ENCODE assay signal across 19 cellular contexts in genomic region chr1:155990340-155990739, GRCh38. TPM values are rescaled to one million over a fixed set of nuclear protein-coding genes. Genes with fewer than 3 reads are reported as not detected.
DNase-seq lines count a peak whose midpoint lies in the region; ATAC-seq, FAIRE-seq and TF ChIP-seq lines count a peak whose summit lies in the region.
"Had no signal": no experiment of that assay in that cellular context is flagged by ENCODE, and none has a peak within 500 bp of the region (broad histone marks: within the 10 kb centered on the region; RNA-seq: fewer than 3 reads in every experiment).

No MANE protein-coding gene starts in this region.

- CTCF ChIA-PET in IMR-90 (lab: Yijun Ruan, JAX): interaction anchor here (0.6 to 1.3 kb wide), 4 partner anchors 28 to 96 kb away, joined by 3 to 12 read pairs (median 8); no protein-coding TSS in a partner anchor
- CTCF ChIA-PET in GM12878 (lab: Yijun Ruan, JAX): interaction anchor here (0.7 to 7.3 kb wide), 37 partner anchors 11 to 379 kb away, joined by 3 to 176 read pairs (median 4); partner anchors contain the start of genes ARHGEF2, KHDC4, RXFP4 and SSR2

- TF ChIP-seq POLR2A in IMR-90 (IDR thresholded peaks at IDR 0.05; ENCODE audit: low read depth, low read length): no peak
- TF ChIP-seq POLR2A in GM12878 (IDR thresholded peaks at IDR 0.05; ENCODE audit: low read depth, low read length): no peak

- H3K27me3 Mint-ChIP-seq in neural crest cell (ENCODE audit: low read depth) (no peaks in the 10 kb centered on the region), endothelial cell (ENCODE audit: unreplicated experiment) (peaks cover 2% of the 10 kb centered on the region)
- H3K27me3 Mint-ChIP-seq: CD4-positive, alpha-beta memory T cell had no signal

- WGBS in IMR-90 (ENCODE audit: extremely low coverage in 2 of 2, insufficient read length in 1 of 2), 2 experiments: no CpG with 5 or more reads among the region's 3 CpGs
- 40% methylated on average over 3 of the region's 3 CpGs for WGBS in GM12878 (ENCODE audit: insufficient coverage, insufficient replicate concordance, low lambda C conversion rate, missing lambda C conversion rate)
- WGBS in small intestine, 3 donors: 83 to 93% (median 84%) methylated on average over 3 of the region's 3 CpGs

- no peak overlapping the region for H4K8ac ChIP-seq in IMR-90 (ENCODE audit: low read depth in 2 of 2, low read length in 2 of 2)

- 0 out of 2 replicates have a peak overlapping the region, but pooled peaks have one; percentile 33 for H3K9ac ChIP-seq in BLaER1
- no peak overlapping the region for H3K9ac ChIP-seq in IMR-90 (ENCODE audit: low read depth, low read length)
- no peak overlapping the region for H3K9ac ChIP-seq in GM12878 (ENCODE audit: control insufficient read depth, insufficient read depth, low read length)

- H3K27me3 ChIP-seq in BLaER1: no peaks in the 10 kb centered on the region
- no peaks in the 10 kb centered on the region for H3K27me3 ChIP-seq in IMR-90 (ENCODE audit: control insufficient read depth, insufficient read depth, low read length)
- no peaks in the 10 kb centered on the region for H3K27me3 ChIP-seq in GM12878 (replicated peaks in 1 of 2; ENCODE audit: control insufficient read depth in 2 of 2, insufficient read depth in 2 of 2, low read length in 1 of 2)
- H3K27me3 ChIP-seq in small intestine (ENCODE audit: control insufficient read depth in 2 of 2, insufficient read depth in 2 of 2, low read length in 2 of 2): no peaks in the 10 kb centered on the region
- no peaks in the 10 kb centered on the region for H3K27me3 ChIP-seq in osteoblast (ENCODE audit: insufficient read depth, low read length)

- H3K4me3 ChIP-seq in BLaER1 (no peak overlapping the region), IMR-90 (ENCODE audit: insufficient read depth, low read depth, low read length) (no peak overlapping the region), GM12878 (no peak overlapping the region), small intestine (ENCODE audit: low read depth in 1 of 2, low read length in 2 of 2) (no peak overlapping the region), osteoblast (ENCODE audit: insufficient read depth, low read length) (no peak overlapping the region)
- H3K4me3 ChIP-seq: A549 had no signal

- TF ChIP-seq CTCF in IMR-90 (conservative IDR thresholded peaks at IDR 0.05; ENCODE audit: low read depth, low read length) (no peak), GM12878 (IDR thresholded peaks at IDR 0.05 in 2 of 3, conservative IDR thresholded peaks at IDR 0.05 in 1 of 3; ENCODE audit: control insufficient read depth in 2 of 3, extremely low read depth in 1 of 3, insufficient read depth in 1 of 3, low read depth in 3 of 3, low read length in 3 of 3) (no peak), neural crest cell (conservative IDR thresholded peaks at IDR 0.05) (no peak), osteoblast (IDR thresholded peaks at IDR 0.05; ENCODE audit: extremely low read depth, low read depth, low read length) (no peak), endothelial cell (IDR thresholded peaks at IDR 0.05; ENCODE audit: unreplicated experiment) (no peak)

- BruUV-seq in IMR-90 (replicated peaks; lab: Mats Ljungman, UMichigan) (no TSS peak), GM12878 (replicated peaks; lab: Mats Ljungman, UMichigan) (no TSS peak)

- H3K9me1 ChIP-seq in IMR-90 (ENCODE audit: insufficient read depth, low read length): no peaks in the 10 kb centered on the region; the same call in 1 of the 2 replicates

- H2BK5ac ChIP-seq in IMR-90 (ENCODE audit: low read depth, low read length, poor library complexity, severe bottlenecking): no peak overlapping the region

- RAD21 ChIA-PET in GM12878 (lab: Charles Lee; ENCODE audit: unreplicated experiment): interaction anchor here (0.9 to 4.9 kb wide), 20 partner anchors 11 to 246 kb away, joined by 3 to 143 read pairs (median 4); partner anchors contain the start of genes ARHGEF2, KHDC4, RXFP4 and SSR2

- no peak overlapping the region for H2AFZ ChIP-seq in IMR-90 (replicated peaks; ENCODE audit: low read length, poor library complexity)
- no peak overlapping the region; the same call in 1 of the 2 replicates for H2AFZ ChIP-seq in GM12878 (ENCODE audit: control insufficient read depth, low read depth, low read length)
- H2AFZ ChIP-seq in osteoblast (ENCODE audit: low read length): no peak overlapping the region

- H3K9me3 Mint-ChIP-seq in neural crest cell: no peaks in the 10 kb centered on the region
- no peaks in the 10 kb centered on the region for H3K9me3 Mint-ChIP-seq in endothelial cell (ENCODE audit: unreplicated experiment)
- H3K9me3 Mint-ChIP-seq: CD4-positive, alpha-beta memory T cell; HFFc6; IgD-negative memory B cell had no signal

- H3K18ac ChIP-seq in IMR-90 (ENCODE audit: low read depth, low read length): no peak overlapping the region

- peaks cover 36% of the 10 kb centered on the region for H3K4me1 ChIP-seq in BLaER1
- peaks cover 8% of the 10 kb centered on the region for H3K4me1 ChIP-seq in IMR-90 (ENCODE audit: control insufficient read depth, insufficient read depth, low read length)
- H3K4me1 ChIP-seq in GM12878 (ENCODE audit: control insufficient read depth, insufficient read depth, low read length): peaks cover 17% of the 10 kb centered on the region
- H3K4me1 ChIP-seq in small intestine (ENCODE audit: control insufficient read depth in 2 of 2, insufficient read depth in 1 of 2, low read depth in 1 of 2, low read length in 1 of 2): no peaks in the 10 kb centered on the region
- peaks cover 12% of the 10 kb centered on the region for H3K4me1 ChIP-seq in osteoblast (ENCODE audit: insufficient read depth, low read length)

- no peak overlapping the region for H2AK5ac ChIP-seq in IMR-90 (ENCODE audit: low read depth, low read length)

- H3K56ac ChIP-seq in IMR-90 (ENCODE audit: extremely low read depth, insufficient read depth, low read length): no peak overlapping the region

- peaks cover 0 to 7% of the 10 kb centered on the region in 2 experiments; a peak in 1 of 4 replicates for H3K79me1 ChIP-seq in IMR-90 (ENCODE audit: low read depth in 1 of 2, low read length in 2 of 2)

- H2BK20ac ChIP-seq in IMR-90 (ENCODE audit: low read depth, low read length): no peak overlapping the region

- no peak overlapping the region for H3K27ac ChIP-seq in BLaER1
- no peak overlapping the region for H3K27ac ChIP-seq in IMR-90 (ENCODE audit: insufficient read depth, low read length)
- H3K27ac ChIP-seq in GM12878 (ENCODE audit: control insufficient read depth, insufficient read depth): no peak overlapping the region
- H3K27ac ChIP-seq in small intestine (ENCODE audit: low read depth in 1 of 2, low read length in 1 of 2): no peak overlapping the region
- no peak overlapping the region for H3K27ac ChIP-seq in osteoblast (ENCODE audit: low read depth, low read length)

- H3K4me2 ChIP-seq in BLaER1: peak overlapping the region; percentile 47; the same call in 1 of the 2 replicates
- H3K4me2 ChIP-seq in IMR-90 (ENCODE audit: low read depth, low read length): no peak overlapping the region
- peak overlapping the region; percentile 40; the same call in 1 of the 2 replicates for H3K4me2 ChIP-seq in GM12878 (ENCODE audit: control insufficient read depth, insufficient read depth)
- no peak overlapping the region for H3K4me2 ChIP-seq in osteoblast (ENCODE audit: insufficient read depth, low read length)
- H3K4me2 ChIP-seq: A549 had no signal

- no peaks in the 10 kb centered on the region for H3K36me3 ChIP-seq in BLaER1
- H3K36me3 ChIP-seq in IMR-90 (ENCODE audit: control insufficient read depth, insufficient read depth, low read length): no peaks in the 10 kb centered on the region
- no peaks in the 10 kb centered on the region; a peak in 1 of 4 replicates for H3K36me3 ChIP-seq in GM12878 (ENCODE audit: control insufficient read depth in 2 of 2, insufficient read depth in 2 of 2, low read length in 1 of 2)
- H3K36me3 ChIP-seq in small intestine (ENCODE audit: control insufficient read depth in 2 of 2, insufficient read depth in 2 of 2, low read length in 2 of 2): no peaks in the 10 kb centered on the region
- no peaks in the 10 kb centered on the region for H3K36me3 ChIP-seq in osteoblast (ENCODE audit: insufficient read depth, low read length)

- in situ Hi-C loops in IMR-90 (cut with MboI; ENCODE audit: low sequenced_read_pairs): no loop called here
- in situ Hi-C loops in GM12878 (cut with MboI): loop anchor here (5.0 kb wide), 1 partner anchor 53 kb away; no protein-coding TSS in a partner anchor

- H4K5ac ChIP-seq in IMR-90 (ENCODE audit: low read depth, low read length): no peak overlapping the region

- H2BK120ac ChIP-seq in IMR-90 (ENCODE audit: low read depth, low read length): peak overlapping the region; percentile 7; the same call in 1 of the 2 replicates

- H3K4me1 Mint-ChIP-seq in neural crest cell (peaks cover 36% of the 10 kb centered on the region), endothelial cell (ENCODE audit: unreplicated experiment) (peaks cover 20% of the 10 kb centered on the region)

- no peaks in the 10 kb centered on the region for H3K36me3 Mint-ChIP-seq in neural crest cell (ENCODE audit: low read depth)
- peaks cover 4% of the 10 kb centered on the region for H3K36me3 Mint-ChIP-seq in endothelial cell (ENCODE audit: low read depth, unreplicated experiment)
- H3K36me3 Mint-ChIP-seq: CD4-positive, alpha-beta memory T cell; IgD-negative memory B cell had no signal

- H4K91ac ChIP-seq in IMR-90 (ENCODE audit: insufficient read depth, low read depth, low read length): no peak overlapping the region; the same call in 1 of the 2 replicates

- no peaks in the 10 kb centered on the region; the same call in 1 of the 2 replicates for H3K9me3 ChIP-seq in BLaER1
- no peaks in the 10 kb centered on the region for H3K9me3 ChIP-seq in IMR-90 (ENCODE audit: control insufficient read depth, insufficient read depth, low read length)
- no peaks in the 10 kb centered on the region for H3K9me3 ChIP-seq in GM12878 (replicated peaks; ENCODE audit: control insufficient read depth, insufficient read depth, low read length)
- no peaks in the 10 kb centered on the region for H3K9me3 ChIP-seq in small intestine (ENCODE audit: control insufficient read depth, low read depth)
- no peaks in the 10 kb centered on the region for H3K9me3 ChIP-seq in osteoblast (ENCODE audit: low read depth, low read length)
- H3K9me3 ChIP-seq: A549 had no signal

- H2AK9ac ChIP-seq in IMR-90 (replicated peaks; ENCODE audit: low read depth, low read length, poor library complexity): no peak overlapping the region

- TF ChIP-seq EP300 in GM12878 (IDR thresholded peaks at IDR 0.05; ENCODE audit: borderline replicate concordance in 1 of 2, control insufficient read depth in 1 of 2, low read depth in 2 of 2, low read length in 2 of 2): no peak

- H4K20me1 ChIP-seq in BLaER1 (no peaks in the 10 kb centered on the region), IMR-90 (ENCODE audit: insufficient read depth, low read length) (no peaks in the 10 kb centered on the region), GM12878 (ENCODE audit: control insufficient read depth, insufficient read depth) (no peaks in the 10 kb centered on the region), osteoblast (ENCODE audit: insufficient read depth, low read length) (no peaks in the 10 kb centered on the region)

- dilution Hi-C loops in IMR-90 (cut with HindIII; ENCODE audit: low sequenced_read_pairs, unreplicated experiment): no loop called here

- ATAC-seq in IMR-90 (ENCODE audit: low read depth) (no peak), GM12878 (no peak)

- no peak overlapping the region for H2BK15ac ChIP-seq in IMR-90 (ENCODE audit: low read depth, low read length)

- H3K79me2 ChIP-seq in GM12878 (ENCODE audit: control insufficient read depth, insufficient read depth, low read length) (no peaks in the 10 kb centered on the region), osteoblast (ENCODE audit: insufficient read depth, low read length) (no peaks in the 10 kb centered on the region)

- no peak overlapping the region for H3K4ac ChIP-seq in IMR-90 (ENCODE audit: low read depth, low read length)

- H3K23ac ChIP-seq in IMR-90 (ENCODE audit: low read depth, low read length): no peak overlapping the region

- DNase-seq in IMR-90 (no peak), GM12878 (ENCODE audit: low read depth, low spot score) (no peak), neural crest cell (ENCODE audit: low read depth, low spot score) (no peak), small intestine (no peak), osteoblast (ENCODE audit: insufficient read length, low spot score, missing footprints) (no peak), hippocampal formation (lab: John Stamatoyannopoulos, UW) (no peak), endothelial cell (ENCODE audit: low spot score) (no peak)
- DNase-seq: CD4-positive, alpha-beta memory T cell; GOT3; NCI-H1436; NCI-H2081 treated with DMSO at 0.1 percent for 48 hours; NCI-H524 had no signal

- H3K14ac ChIP-seq in IMR-90 (replicated peaks; ENCODE audit: low read depth, low read length): no peak overlapping the region

- no peak for FAIRE-seq in GM12878 (lab: Jason Lieb, UNC)
- no peak for FAIRE-seq in small intestine (lab: Jason Lieb, UNC)
- FAIRE-seq: A549, D721Med had no signal

- TF ChIP-seq RAD21 in IMR-90 (IDR thresholded peaks at IDR 0.05; ENCODE audit: low read length): no peak
- no peak for TF ChIP-seq RAD21 in GM12878 (IDR thresholded peaks at IDR 0.05; ENCODE audit: insufficient read depth, low read depth, low read length)

- H3K27ac Mint-ChIP-seq in neural crest cell (ENCODE audit: unreplicated experiment) (peak overlapping the region; percentile 75), endothelial cell (ENCODE audit: unreplicated experiment) (no peak overlapping the region)
- H3K27ac Mint-ChIP-seq: CD4-positive, alpha-beta memory T cell had no signal

- intact Hi-C loops in IMR-90 (cut with micrococcal nuclease) (no loop called here), GM12878 (cut with micrococcal nuclease; ENCODE audit: unreplicated experiment) (no loop called here)

- POLR2A ChIA-PET in IMR-90 (lab: Charles Lee; ENCODE audit: unreplicated experiment): interaction anchor here (0.5 kb wide), 1 partner anchor 55 kb away, joined by 18 read pairs; no protein-coding TSS in a partner anchor
- POLR2A ChIA-PET in GM12878 (lab: Charles Lee): interaction anchor here (1.0 to 3.4 kb wide), 8 partner anchors 10 to 132 kb away, joined by 3 to 16 read pairs (median 10); partner anchors contain the start of genes ARHGEF2 and KHDC4

- SMC1A ChIA-PET in GM12878 (lab: Charles Lee; ENCODE audit: uncharacterized antibody, unreplicated experiment): interaction anchor here (0.8 to 6.2 kb wide), 18 partner anchors 10 to 275 kb away, joined by 3 to 164 read pairs (median 6); partner anchors contain the start of genes KHDC4, RXFP4 and SSR2

- H3K4me3 Mint-ChIP-seq in neural crest cell: no peak overlapping the region
- no peak overlapping the region for H3K4me3 Mint-ChIP-seq in endothelial cell (ENCODE audit: unreplicated experiment)
- H3K4me3 Mint-ChIP-seq: CD4-positive, alpha-beta memory T cell; HFFc6 had no signal

RNA-seq across cellular contexts. Expression of gene ARHGEF2, which starts 12.0 kb away (rescaled TPM):
- total RNA-seq in IMR-90 (2012; rRNA removed) (81.4 and 91.8 TPM in 2 replicates), GM12878 (2014; rRNA removed) (71.2 and 84.4 TPM in 2 replicates), GM12878 (2014; rRNA removed; fragmentation: Illumina TruSeq; extraction: Trizol) (40.4 and 44.9 TPM in 2 replicates), GM12878 (2021) (113 and 116 TPM in 2 replicates), neural crest cell (97.6 and 101 TPM in 2 replicates), osteoblast (166 and 183 TPM in 2 replicates), endothelial cell (ENCODE audit: unreplicated experiment) (244 TPM)
- polyA plus RNA-seq in IMR-90 (2012; rRNA removed) (101 and 117 TPM in 2 replicates), GM12878 (2011; rRNA removed) (48.7 and 88.1 TPM in 2 replicates), GM12878 (2014; fragmentation: Illumina TruSeq; extraction: Trizol) (64.4 and 80.8 TPM in 2 replicates), GM12878 (2014; fragmentation: Nextera tagmentation; extraction: Ambion mirVana) (10 to 100 TPM in 1 of 2 experiments, 1 to 10 TPM in 1; 8.1 to 10.6 TPM), GM12878 (2014; rRNA removed) (87.0 and 89.9 TPM in 2 replicates), GM12878 (2016; fragmentation: Nextera tagmentation; extraction: Ambion mirVana) (10 to 100 TPM; 57.1 to 58.9 TPM), small intestine (10 to 100 TPM; 14.6 to 41.4 (median 35.1) TPM)
- polyA plus RNA-seq in IMR-90 (2012; cell fraction: cytosol; rRNA removed): 64.3 and 78.0 TPM in 2 replicates
- 272 and 424 TPM in 2 replicates for polyA plus RNA-seq in IMR-90 (2012; cell fraction: nucleus; rRNA removed; ENCODE audit: low replicate concordance)
- 184 and 208 TPM in 2 replicates for total RNA-seq in GM12878 (2013; cell fraction: nucleolus; rRNA removed)
- polyA plus RNA-seq in GM12878 (2011; ENCODE audit: low read depth): 23.2 TPM
- 48.3 and 60.5 TPM in 2 replicates for polyA plus RNA-seq in GM12878 (2011; cell fraction: cytosol; rRNA removed)
- 206 and 248 TPM in 2 replicates for polyA plus RNA-seq in GM12878 (2011; cell fraction: nucleus; rRNA removed)
- 53.2 and 56.8 TPM in 2 replicates for polyA plus RNA-seq in GM12878 (2012)
- 109 and 114 TPM in 2 replicates for polyA minus RNA-seq in GM12878 (2011; rRNA and poly(A)+ RNA removed)
- polyA minus RNA-seq in GM12878 (2011; cell fraction: cytosol; rRNA and poly(A)+ RNA removed): 29.7 and 31.8 TPM in 2 replicates
- polyA minus RNA-seq in GM12878 (2011; cell fraction: nucleus; rRNA and poly(A)+ RNA removed): 67.3 and 125 TPM in 2 replicates

RNA-seq across cellular contexts. Expression of gene SSR2, which starts 30.4 kb away (rescaled TPM):
- total RNA-seq in IMR-90 (2012; rRNA removed) (553 and 927 TPM in 2 replicates), GM12878 (2014; rRNA removed) (304 and 309 TPM in 2 replicates), GM12878 (2014; rRNA removed; fragmentation: Illumina TruSeq; extraction: Trizol) (253 and 257 TPM in 2 replicates), GM12878 (2021) (207 and 208 TPM in 2 replicates), neural crest cell (236 and 255 TPM in 2 replicates), osteoblast (332 and 415 TPM in 2 replicates), endothelial cell (ENCODE audit: unreplicated experiment) (340 TPM)
- polyA plus RNA-seq in IMR-90 (2012; rRNA removed) (952 and 1,264 TPM in 2 replicates), GM12878 (2011; rRNA removed) (434 and 553 TPM in 2 replicates), GM12878 (2014; fragmentation: Illumina TruSeq; extraction: Trizol) (443 and 504 TPM in 2 replicates), GM12878 (2014; fragmentation: Nextera tagmentation; extraction: Ambion mirVana) (100 to 1,000 TPM; 395 to 407 TPM), GM12878 (2014; rRNA removed) (300 and 320 TPM in 2 replicates), GM12878 (2016; fragmentation: Nextera tagmentation; extraction: Ambion mirVana) (100 to 1,000 TPM; 226 to 238 TPM), small intestine (100 to 1,000 TPM; 133 to 316 (median 223) TPM)
- polyA plus RNA-seq in IMR-90 (2012; cell fraction: cytosol; rRNA removed): 935 and 1,213 TPM in 2 replicates
- polyA plus RNA-seq in IMR-90 (2012; cell fraction: nucleus; rRNA removed; ENCODE audit: low replicate concordance): 229 and 499 TPM in 2 replicates
- total RNA-seq in GM12878 (2013; cell fraction: nucleolus; rRNA removed): 117 and 134 TPM in 2 replicates
- 419 TPM for polyA plus RNA-seq in GM12878 (2011; ENCODE audit: low read depth)
- polyA plus RNA-seq in GM12878 (2011; cell fraction: cytosol; rRNA removed): 648 and 1,046 TPM in 2 replicates
- 186 and 215 TPM in 2 replicates for polyA plus RNA-seq in GM12878 (2011; cell fraction: nucleus; rRNA removed)
- 316 TPM in 2 replicates for polyA plus RNA-seq in GM12878 (2012)
- 366 and 382 TPM in 2 replicates for polyA minus RNA-seq in GM12878 (2011; rRNA and poly(A)+ RNA removed)
- polyA minus RNA-seq in GM12878 (2011; cell fraction: cytosol; rRNA and poly(A)+ RNA removed): 76.2 and 86.9 TPM in 2 replicates
- polyA minus RNA-seq in GM12878 (2011; cell fraction: nucleus; rRNA and poly(A)+ RNA removed): 32.3 and 40.9 TPM in 2 replicates

RNA-seq across cellular contexts. Expression of gene RXFP4, which starts 48.9 kb away (rescaled TPM):
- not detected in 2 replicates for total RNA-seq in IMR-90 (2012; rRNA removed)
- polyA plus RNA-seq in IMR-90 (2012; rRNA removed): not detected in 2 replicates
- not detected in 2 replicates for polyA plus RNA-seq in IMR-90 (2012; cell fraction: cytosol; rRNA removed)
- 0.07 TPM in 1 of 2 replicates, not detected in the other for polyA plus RNA-seq in IMR-90 (2012; cell fraction: nucleus; rRNA removed; ENCODE audit: low replicate concordance)
- 0.56 TPM in 1 of 2 replicates, not detected in the other for total RNA-seq in GM12878 (2013; cell fraction: nucleolus; rRNA removed)
- 0.40 TPM in 1 of 2 replicates, not detected in the other for total RNA-seq in GM12878 (2014; rRNA removed)
- not detected in 2 replicates for total RNA-seq in GM12878 (2014; rRNA removed; fragmentation: Illumina TruSeq; extraction: Trizol)
- not detected in 2 replicates for total RNA-seq in GM12878 (2021)
- polyA plus RNA-seq in GM12878 (2011; ENCODE audit: low read depth): not detected
- not detected in 2 replicates for polyA plus RNA-seq in GM12878 (2011; rRNA removed)
- 0.04 and 0.05 TPM in 2 replicates for polyA plus RNA-seq in GM12878 (2011; cell fraction: cytosol; rRNA removed)
- polyA plus RNA-seq in GM12878 (2011; cell fraction: nucleus; rRNA removed): 0.10 and 0.12 TPM in 2 replicates
- 0.11 and 0.12 TPM in 2 replicates for polyA plus RNA-seq in GM12878 (2012)
- not detected in 2 replicates for polyA plus RNA-seq in GM12878 (2014; fragmentation: Illumina TruSeq; extraction: Trizol)
- polyA plus RNA-seq in GM12878 (2014; fragmentation: Nextera tagmentation; extraction: Ambion mirVana): not detected
- 0.10 and 0.16 TPM in 2 replicates for polyA plus RNA-seq in GM12878 (2014; rRNA removed)
- under 1 TPM in 1 of 2 experiments, not detected in 1; 0.39 TPM for polyA plus RNA-seq in GM12878 (2016; fragmentation: Nextera tagmentation; extraction: Ambion mirVana)
- 0.62 TPM in 1 of 2 replicates, not detected in the other for polyA minus RNA-seq in GM12878 (2011; rRNA and poly(A)+ RNA removed)
- polyA minus RNA-seq in GM12878 (2011; cell fraction: cytosol; rRNA and poly(A)+ RNA removed): not detected in 2 replicates
- polyA minus RNA-seq in GM12878 (2011; cell fraction: nucleus; rRNA and poly(A)+ RNA removed): 0.67 and 1.1 TPM in 2 replicates
- not detected in 2 replicates for total RNA-seq in neural crest cell
- 1 to 10 TPM in 1 of 3 donors, under 1 TPM in 1, not detected in 1; 0.82 to 1.3 TPM for polyA plus RNA-seq in small intestine
- total RNA-seq in osteoblast: not detected in 2 replicates
- not detected for total RNA-seq in endothelial cell (ENCODE audit: unreplicated experiment)
- total RNA-seq: CD4-positive, alpha-beta memory T cell; Daoy; HFFc6; LHCN-M2 had no signal

RNA-seq across cellular contexts. Expression of gene KHDC4, which starts 56.1 kb away (rescaled TPM):
- total RNA-seq in IMR-90 (2012; rRNA removed) (22.5 and 28.0 TPM in 2 replicates), GM12878 (2014; rRNA removed) (40.8 and 42.1 TPM in 2 replicates), GM12878 (2014; rRNA removed; fragmentation: Illumina TruSeq; extraction: Trizol) (42.8 and 44.4 TPM in 2 replicates), GM12878 (2021) (40.5 and 41.1 TPM in 2 replicates), neural crest cell (69.9 and 71.2 TPM in 2 replicates), osteoblast (32.7 and 37.3 TPM in 2 replicates), endothelial cell (ENCODE audit: unreplicated experiment) (42.6 TPM)
- polyA plus RNA-seq in IMR-90 (2012; rRNA removed) (23.4 and 29.9 TPM in 2 replicates), GM12878 (2011; rRNA removed) (109 and 120 TPM in 2 replicates), GM12878 (2014; fragmentation: Illumina TruSeq; extraction: Trizol) (47.8 and 62.4 TPM in 2 replicates), GM12878 (2014; fragmentation: Nextera tagmentation; extraction: Ambion mirVana) (10 to 100 TPM; 11.7 to 15.1 TPM), GM12878 (2014; rRNA removed) (58.2 and 70.5 TPM in 2 replicates), GM12878 (2016; fragmentation: Nextera tagmentation; extraction: Ambion mirVana) (10 to 100 TPM; 39.5 to 46.9 TPM), small intestine (10 to 100 TPM in 2 of 3 donors, 1 to 10 TPM in 1; 7.3 to 29.5 (median 15.0) TPM)
- polyA plus RNA-seq in IMR-90 (2012; cell fraction: cytosol; rRNA removed): 9.3 and 11.6 TPM in 2 replicates
- polyA plus RNA-seq in IMR-90 (2012; cell fraction: nucleus; rRNA removed; ENCODE audit: low replicate concordance): 59.4 and 172 TPM in 2 replicates
- total RNA-seq in GM12878 (2013; cell fraction: nucleolus; rRNA removed): 216 and 221 TPM in 2 replicates
- polyA plus RNA-seq in GM12878 (2011; ENCODE audit: low read depth): 33.9 TPM
- polyA plus RNA-seq in GM12878 (2011; cell fraction: cytosol; rRNA removed): 83.7 and 84.8 TPM in 2 replicates
- polyA plus RNA-seq in GM12878 (2011; cell fraction: nucleus; rRNA removed): 141 and 162 TPM in 2 replicates
- polyA plus RNA-seq in GM12878 (2012): 33.4 and 38.1 TPM in 2 replicates
- polyA minus RNA-seq in GM12878 (2011; rRNA and poly(A)+ RNA removed): 90.9 and 110 TPM in 2 replicates
- 37.3 and 41.2 TPM in 2 replicates for polyA minus RNA-seq in GM12878 (2011; cell fraction: cytosol; rRNA and poly(A)+ RNA removed)
- polyA minus RNA-seq in GM12878 (2011; cell fraction: nucleus; rRNA and poly(A)+ RNA removed): 77.4 and 88.9 TPM in 2 replicates

Comparison
In these comparisons a context has a peak if more than half of its experiments do, and no peak if none do; other contexts are left out.
1. H3K4me2 ChIP-seq: peak in BLaER1 (single experiment) and GM12878 (single experiment); none in IMR-90 (single experiment) and osteoblast (single experiment).